Comparison of ENCODE assay signal across 11 cellular contexts in the genomic region with DNA sequence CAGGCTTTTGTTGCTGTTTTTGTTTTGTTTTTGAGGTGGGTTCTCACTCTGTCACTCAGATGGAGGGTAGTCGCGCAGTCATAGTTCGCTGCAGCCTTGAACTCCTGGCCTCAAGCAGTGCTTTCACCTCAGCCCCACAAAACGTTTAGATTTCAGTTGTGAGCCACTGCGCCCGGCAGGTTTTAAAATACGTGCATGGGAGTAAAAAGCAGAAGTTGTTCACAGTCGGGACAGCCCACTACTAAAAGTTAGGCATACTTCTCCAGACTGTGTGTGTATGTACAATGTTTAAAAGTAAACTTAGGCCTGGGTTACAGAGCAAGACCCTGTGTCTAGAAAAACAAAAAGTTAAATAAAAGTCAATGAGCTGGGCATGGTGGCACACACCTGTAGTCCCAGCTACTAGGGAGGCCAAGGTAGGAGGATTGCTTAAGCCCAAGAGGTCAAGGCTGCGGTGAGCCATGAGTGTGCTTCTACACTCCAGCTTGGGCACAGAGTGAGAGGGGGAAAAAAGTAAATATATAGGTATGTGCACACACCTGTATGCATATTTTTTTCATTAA. TPM values are rescaled to one million over a fixed set of nuclear protein-coding genes. Genes with fewer than 3 reads are reported as not detected.
DNase-seq lines count a peak whose midpoint lies in the region; ATAC-seq and TF ChIP-seq lines count a peak whose summit lies in the region.
"Had no signal": no experiment of that assay in that cellular context is flagged by ENCODE, and none has a peak within 500 bp of the region (broad histone marks: within the 10 kb centered on the region; RNA-seq: fewer than 3 reads in every experiment).

No MANE protein-coding gene starts in this region.

- intact Hi-C loops in CD4-positive, alpha-beta T cell (cut with DNase I, micrococcal nuclease): loop anchor here in 1 of 2 experiments (10.0 kb wide), 1 partner anchor 1224 kb away; the partner anchor contains the start of genes CHAF1A and SH3GL1
- intact Hi-C loops in natural killer cell (cut with micrococcal nuclease) (no loop called here), left ventricle myocardium inferior (cut with micrococcal nuclease) (no loop called here), Right ventricle myocardium inferior (cut with DNase I) (no loop called here)

- peak overlapping the region; percentile 31 for H3K4me3 Mint-ChIP-seq in CD4-positive, alpha-beta T cell
- H3K4me3 Mint-ChIP-seq in natural killer cell: no peak overlapping the region
- H3K4me3 Mint-ChIP-seq: central memory CD8-positive, alpha-beta T cell had no signal

- peaks cover 92% of the 10 kb centered on the region for H3K36me3 Mint-ChIP-seq in CD4-positive, alpha-beta T cell (ENCODE audit: low read depth)
- peaks cover 13% of the 10 kb centered on the region for H3K36me3 Mint-ChIP-seq in natural killer cell

- peak overlapping the region; percentile 25 for H3K27ac Mint-ChIP-seq in CD4-positive, alpha-beta T cell
- H3K27ac Mint-ChIP-seq in natural killer cell: peak overlapping the region; percentile 74 to 78

- H3K4me1 ChIP-seq in left ventricle myocardium inferior (peaks cover 99% of the 10 kb centered on the region), HAP-1 (peaks cover 8% of the 10 kb centered on the region)

- CTCF ChIA-PET in CD4-positive, alpha-beta T cell (lab: Charles Lee): interaction anchor here (0.5 kb wide), 1 partner anchor 165 kb away, joined by 3 read pairs; no protein-coding TSS in a partner anchor

- no peak for TF ChIP-seq CTCF in CD4-positive, alpha-beta T cell (IDR thresholded peaks at IDR 0.05)
- TF ChIP-seq CTCF in VCaP (conservative IDR thresholded peaks at IDR 0.05): no peak
- TF ChIP-seq CTCF in natural killer cell (IDR thresholded peaks at IDR 0.05): no peak
- TF ChIP-seq CTCF in left ventricle myocardium inferior (IDR thresholded peaks at IDR 0.05; ENCODE audit: borderline replicate concordance): no peak

- in situ Hi-C loops in KBM-7 (cut with MboI; ENCODE audit: low pct_unique_long_range_greater_than_20kb, low sequenced_read_pairs): no loop called here
- in situ Hi-C loops in HAP-1 (cut with MboI; ENCODE audit: low sequenced_read_pairs): no loop called here

- no peak for DNase-seq in CD4-positive, alpha-beta T cell
- peak; percentile 84 for DNase-seq in KBM-7
- no peak for DNase-seq in natural killer cell
- no peak for DNase-seq in left ventricle myocardium inferior
- no peak for DNase-seq in Right ventricle myocardium inferior (ENCODE audit: missing footprints)
- DNase-seq in HAP-1 (ENCODE audit: low spot score in 2 of 2): no peak
- DNase-seq in H4 (ENCODE audit: low spot score): no peak
- DNase-seq: NCI-H446 treated with DMSO at 0.1 percent for 48 hours, SK-N-SH had no signal

- H3K27me3 ChIP-seq in CD4-positive, alpha-beta T cell (ENCODE audit: control insufficient read depth, insufficient read depth, low read length): no peaks in the 10 kb centered on the region
- H3K27me3 ChIP-seq in left ventricle myocardium inferior (ENCODE audit: low read depth) (no peaks in the 10 kb centered on the region), HAP-1 (ENCODE audit: low read depth) (no peaks in the 10 kb centered on the region)

- no peak for ATAC-seq in CD4-positive, alpha-beta T cell (ENCODE audit: poor library complexity)
- ATAC-seq in natural killer cell (no peak), Right ventricle myocardium inferior (no peak)

- no peak overlapping the region for H3K27ac ChIP-seq in CD4-positive, alpha-beta T cell (ENCODE audit: low read depth, low read length)
- H3K27ac ChIP-seq in VCaP (peak overlapping the region; percentile 54; the same call in 1 of the 2 replicates), left ventricle myocardium inferior (replicated peaks) (no peak overlapping the region)

- POLR2A ChIA-PET in CD4-positive, alpha-beta T cell (lab: Charles Lee): no interaction called here

- no peaks in the 10 kb centered on the region for H3K9me3 Mint-ChIP-seq in CD4-positive, alpha-beta T cell
- no peaks in the 10 kb centered on the region for H3K9me3 Mint-ChIP-seq in natural killer cell
- H3K9me3 Mint-ChIP-seq: central memory CD8-positive, alpha-beta T cell had no signal

- no peaks in the 10 kb centered on the region for H3K27me3 Mint-ChIP-seq in CD4-positive, alpha-beta T cell
- no peaks in the 10 kb centered on the region for H3K27me3 Mint-ChIP-seq in natural killer cell (ENCODE audit: low read depth in 2 of 2)
- H3K27me3 Mint-ChIP-seq: central memory CD8-positive, alpha-beta T cell had no signal

- peaks cover 38% of the 10 kb centered on the region for H3K36me3 ChIP-seq in left ventricle myocardium inferior
- H3K36me3 ChIP-seq in HAP-1 (replicated peaks): peaks cover 79% of the 10 kb centered on the region

- H3K4me3 ChIP-seq in left ventricle myocardium inferior: no peak overlapping the region
- H3K4me3 ChIP-seq in HAP-1: no peak overlapping the region

- H3K4me1 Mint-ChIP-seq in CD4-positive, alpha-beta T cell (ENCODE audit: low read depth): peaks cover 92% of the 10 kb centered on the region
- peaks cover 69 to 71% of the 10 kb centered on the region in 2 donors for H3K4me1 Mint-ChIP-seq in natural killer cell

- no peaks in the 10 kb centered on the region for H3K9me3 ChIP-seq in CD4-positive, alpha-beta T cell (ENCODE audit: control insufficient read depth, low read length)
- H3K9me3 ChIP-seq in left ventricle myocardium inferior (replicated peaks) (no peaks in the 10 kb centered on the region), HAP-1 (no peaks in the 10 kb centered on the region)
- H3K9me3 ChIP-seq: SK-N-SH had no signal

RNA-seq across cellular contexts. Expression of gene SAFB, which starts 6.1 kb away (rescaled TPM):
- total RNA-seq in CD4-positive, alpha-beta T cell: 100 to 1,000 TPM; 195 to 200 TPM
- total RNA-seq in natural killer cell (100 to 1,000 TPM; 195 to 229 (median 207) TPM), left ventricle myocardium inferior (54.6 TPM), Right ventricle myocardium inferior (59.8 TPM)
- total RNA-seq in H4 (2014; rRNA removed; shearing (Covaris generic)): 18.4 and 19.5 TPM in 2 replicates

RNA-seq across cellular contexts. Expression of gene SAFB2, which starts 6.4 kb away (rescaled TPM):
- 100 to 1,000 TPM; 238 to 246 TPM for total RNA-seq in CD4-positive, alpha-beta T cell
- total RNA-seq in natural killer cell: 100 to 1,000 TPM; 232 to 264 (median 258) TPM
- total RNA-seq in left ventricle myocardium inferior: 40.5 TPM
- 43.7 TPM for total RNA-seq in Right ventricle myocardium inferior
- 10.8 and 19.1 TPM in 2 replicates for total RNA-seq in H4 (2014; rRNA removed; shearing (Covaris generic))

RNA-seq across cellular contexts. Expression of gene MICOS13, which starts 51.3 kb away (rescaled TPM):
- 10 to 100 TPM; 21.7 to 23.0 TPM for total RNA-seq in CD4-positive, alpha-beta T cell
- 10 to 100 TPM; 17.7 to 27.7 (median 25.1) TPM for total RNA-seq in natural killer cell
- total RNA-seq in left ventricle myocardium inferior: 155 TPM
- 172 TPM for total RNA-seq in Right ventricle myocardium inferior
- total RNA-seq in H4 (2014; rRNA removed; shearing (Covaris generic)): 38.1 and 52.7 TPM in 2 replicates

RNA-seq across cellular contexts. Expression of gene HSD11B1L, which starts 51.8 kb away (rescaled TPM):
- 1 to 10 TPM; 2.4 to 2.9 TPM for total RNA-seq in CD4-positive, alpha-beta T cell
- 1 to 10 TPM; 1.1 to 3.7 (median 3.0) TPM for total RNA-seq in natural killer cell
- total RNA-seq in left ventricle myocardium inferior: 4.5 TPM
- 3.9 TPM for total RNA-seq in Right ventricle myocardium inferior
- 2.4 and 4.9 TPM in 2 replicates for total RNA-seq in H4 (2014; rRNA removed; shearing (Covaris generic))
